1 cellular context compared by ENCODE assay signal in genomic region chr15:74240002-74240568, GRCh38.
TF ChIP-seq lines count a peak whose summit lies in the region.

No MANE protein-coding gene starts in this region.

TF ChIP-seq in GM23338, 12 proteins besides CTCF, POLR2A, EP300 and RAD21 (continued from another document):
- TF ChIP-seq, protein P1, sequence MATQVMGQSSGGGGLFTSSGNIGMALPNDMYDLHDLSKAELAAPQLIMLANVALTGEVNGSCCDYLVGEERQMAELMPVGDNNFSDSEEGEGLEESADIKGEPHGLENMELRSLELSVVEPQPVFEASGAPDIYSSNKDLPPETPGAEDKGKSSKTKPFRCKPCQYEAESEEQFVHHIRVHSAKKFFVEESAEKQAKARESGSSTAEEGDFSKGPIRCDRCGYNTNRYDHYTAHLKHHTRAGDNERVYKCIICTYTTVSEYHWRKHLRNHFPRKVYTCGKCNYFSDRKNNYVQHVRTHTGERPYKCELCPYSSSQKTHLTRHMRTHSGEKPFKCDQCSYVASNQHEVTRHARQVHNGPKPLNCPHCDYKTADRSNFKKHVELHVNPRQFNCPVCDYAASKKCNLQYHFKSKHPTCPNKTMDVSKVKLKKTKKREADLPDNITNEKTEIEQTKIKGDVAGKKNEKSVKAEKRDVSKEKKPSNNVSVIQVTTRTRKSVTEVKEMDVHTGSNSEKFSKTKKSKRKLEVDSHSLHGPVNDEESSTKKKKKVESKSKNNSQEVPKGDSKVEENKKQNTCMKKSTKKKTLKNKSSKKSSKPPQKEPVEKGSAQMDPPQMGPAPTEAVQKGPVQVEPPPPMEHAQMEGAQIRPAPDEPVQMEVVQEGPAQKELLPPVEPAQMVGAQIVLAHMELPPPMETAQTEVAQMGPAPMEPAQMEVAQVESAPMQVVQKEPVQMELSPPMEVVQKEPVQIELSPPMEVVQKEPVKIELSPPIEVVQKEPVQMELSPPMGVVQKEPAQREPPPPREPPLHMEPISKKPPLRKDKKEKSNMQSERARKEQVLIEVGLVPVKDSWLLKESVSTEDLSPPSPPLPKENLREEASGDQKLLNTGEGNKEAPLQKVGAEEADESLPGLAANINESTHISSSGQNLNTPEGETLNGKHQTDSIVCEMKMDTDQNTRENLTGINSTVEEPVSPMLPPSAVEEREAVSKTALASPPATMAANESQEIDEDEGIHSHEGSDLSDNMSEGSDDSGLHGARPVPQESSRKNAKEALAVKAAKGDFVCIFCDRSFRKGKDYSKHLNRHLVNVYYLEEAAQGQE (IDR thresholded peaks at IDR 0.05; ENCODE audit: unreplicated experiment) = no peak
- TF ChIP-seq STAT1 (IDR thresholded peaks at IDR 0.05; ENCODE audit: unreplicated experiment) (no peak), POLR2AphosphoS5 (IDR thresholded peaks at IDR 0.05; ENCODE audit: low read depth) (no peak)
